In the genomic region with DNA sequence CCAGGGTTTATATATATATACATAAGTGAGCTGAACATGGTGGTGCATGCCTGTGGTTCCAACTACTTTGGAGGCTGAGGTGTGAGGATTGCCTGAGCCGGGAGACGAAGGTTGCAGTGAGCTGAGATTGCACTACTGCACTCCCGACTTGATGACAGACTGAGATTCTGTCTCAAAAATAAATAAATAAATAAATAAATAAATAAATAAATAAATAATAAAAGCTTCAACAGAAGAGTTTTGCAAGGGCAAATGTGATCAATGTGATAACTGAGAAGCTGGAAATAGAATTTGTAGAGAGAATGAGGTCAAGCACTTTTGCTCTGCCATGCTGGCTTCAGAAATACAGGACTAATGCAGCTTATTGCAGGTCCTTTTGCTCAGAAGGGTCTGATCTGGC, we compare ENCODE assay signal across 27 cellular contexts.
"Had no signal": no experiment of that assay in that cellular context is flagged by ENCODE, and none has a peak within 500 bp of the region (broad histone marks: within the 10 kb centered on the region; RNA-seq: fewer than 3 reads in every experiment).

No MANE protein-coding gene starts in this region.

- H3K9me3 ChIP-seq: stomach, suprapubic skin, testis, thoracic aorta, thyroid gland, tibial artery, tibial nerve, transverse colon, upper lobe of left lung, upper lobe of right lung, uterus, vagina had no signal

- H3K4me3 ChIP-seq: stomach, suprapubic skin, testis, thoracic aorta, thyroid gland, tibial artery, tibial nerve, transverse colon, upper lobe of left lung, upper lobe of right lung, uterus, vagina had no signal

- FAIRE-seq: urothelium cell line had no signal

- H3K27ac ChIP-seq: stomach, suprapubic skin, testis, thoracic aorta, thyroid gland, tibial artery, tibial nerve, transverse colon, upper lobe of left lung, upper lobe of right lung, uterus, vagina had no signal

- DNase-seq: stimulated activated CD4-positive, alpha-beta T cell treated with anti-CD3 and anti-CD28 coated beads, Interleukin-2, amount 100 ng/mL, for 48 hours; stimulated activated CD4-positive, alpha-beta T cell treated with anti-CD3 and anti-CD28 coated beads, Interleukin-4, amount 100 ng/mL, for 1 hour; stimulated activated CD4-positive, alpha-beta T cell treated with anti-CD3 and anti-CD28 coated beads, Interleukin-4, amount 100 ng/mL, for 24 hours; stimulated activated CD4-positive, alpha-beta T cell treated with anti-CD3 and anti-CD28 coated beads, Interleukin-4, amount 100 ng/mL, for 4 hours; stimulated activated CD8-positive, alpha-beta memory T cell treated with anti-CD3 and anti-CD28 coated beads, Interleukin-4, amount 100 ng/mL, for 48 hours; stimulated activated naive B cell treated with anti-CD40 and anti-IgM and Interleukin-4, amounts not matched to agents 10 μg/mL and 1 μg/mL and 100 μg/mL, for 72 hours; stimulated activated naive CD4-positive, alpha-beta T cell; stimulated activated naive CD4-positive, alpha-beta T cell treated with Interleukin-2 at 50 U/mL for 16 hours; stimulated activated naive CD8-positive, alpha-beta T cell treated with anti-CD3 and anti-CD28 coated beads, Interleukin-15, amount 100 ng/mL, for 72 hours; stimulated activated naive CD8-positive, alpha-beta T cell treated with anti-CD3 and anti-CD28 coated beads, Interleukin-15, Interleukin-2, amounts not matched to agents 100 U/mL and 50 U/mL, for 24 hours; stomach; substantia nigra; testis; thyroid gland; tibial artery; transverse colon; trophoblast cell; upper lobe of left lung; upper lobe of right lung; uterus had no signal

- H3K36me3 ChIP-seq: stomach, suprapubic skin, thoracic aorta, thyroid gland, tibial artery, tibial nerve, transverse colon, upper lobe of left lung, upper lobe of right lung, uterus, vagina had no signal

- H3K4me1 ChIP-seq: stomach, suprapubic skin, testis, thyroid gland, tibial artery, tibial nerve, transverse colon, upper lobe of left lung, upper lobe of right lung, uterus, vagina had no signal

- ATAC-seq: stimulated activated effector memory CD8-positive, alpha-beta T cell treated with anti-CD3 and anti-CD28 coated beads, Interleukin-12 subunit alpha, Interleukin-12 subunit beta, amount 100 ng/mL, for 72 hours; stimulated activated memory B cell treated with anti-CD40 and anti-IgM and Interleukin-4, amounts not matched to agents 10 μg/mL and 1 μg/mL and 100 μg/mL, for 72 hours; stimulated activated naive CD8-positive, alpha-beta T cell treated with anti-CD3 and anti-CD28 coated beads, Interleukin-15, amount 100 ng/mL, for 72 hours; stimulated activated naive CD8-positive, alpha-beta T cell treated with anti-CD3 and anti-CD28 coated beads, Interleukin-15, Interleukin-2, amounts not matched to agents 100 U/mL and 50 U/mL, for 24 hours; upper lobe of right lung had no signal
